In the genomic region with DNA sequence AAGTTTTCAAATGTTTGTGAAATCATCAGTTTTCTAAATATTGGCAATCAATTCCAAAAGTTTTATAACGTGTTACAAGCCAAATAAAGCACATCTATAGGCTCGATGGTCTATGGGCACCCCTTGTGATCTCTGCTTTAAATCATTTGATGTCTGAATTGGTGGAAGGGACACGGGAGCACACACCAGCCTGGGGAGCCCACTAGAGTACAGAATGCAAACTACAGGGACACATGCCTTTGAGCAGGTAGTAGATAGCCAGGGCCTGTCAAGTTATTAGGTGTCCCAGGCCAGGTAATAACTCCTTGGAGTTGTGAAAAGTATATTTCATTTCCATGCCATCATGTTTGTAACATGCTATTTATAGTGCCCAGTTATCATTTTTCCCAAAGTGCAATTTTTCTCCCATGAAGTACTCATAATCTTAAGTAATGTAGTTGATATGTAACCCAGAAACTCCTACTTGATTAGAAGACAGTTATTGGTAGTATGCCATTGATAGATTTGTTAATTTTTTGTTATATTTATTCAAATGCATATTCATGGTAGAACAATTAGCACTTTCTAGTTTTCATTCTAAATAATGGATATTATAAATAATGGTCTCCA, we compare ENCODE assay signal across 9 cellular contexts.
DNase-seq lines count a peak whose midpoint lies in the region; ATAC-seq and TF ChIP-seq lines count a peak whose summit lies in the region.
"Had no signal": no experiment of that assay in that cellular context is flagged by ENCODE, and none has a peak within 500 bp of the region (broad histone marks: within the 10 kb centered on the region; RNA-seq: fewer than 3 reads in every experiment).

No MANE protein-coding gene starts in this region.

- no peaks in the 10 kb centered on the region for H3K27me3 Mint-ChIP-seq in activated naive CD8-positive, alpha-beta T cell treated with anti-CD3 and anti-CD28 coated beads, Interleukin-2, amount 50 U/mL, for 24 hours
- H3K27me3 Mint-ChIP-seq: stimulated activated naive CD8-positive, alpha-beta T cell treated with anti-CD3 and anti-CD28 coated beads, Interleukin-15, Interleukin-2, amounts not matched to agents 100 ng/mL and 50 ng/mL, for 24 hours had no signal

- H3K27ac ChIP-seq in HCT116 (ENCODE audit: low read depth, low read length) (no peak overlapping the region), MM.1S (ENCODE audit: low read length) (no peak overlapping the region), right lobe of liver (no peak overlapping the region)

- H3K9me3 Mint-ChIP-seq in activated naive CD8-positive, alpha-beta T cell treated with anti-CD3 and anti-CD28 coated beads, Interleukin-2, amount 50 U/mL, for 24 hours: no peaks in the 10 kb centered on the region
- H3K9me3 Mint-ChIP-seq: stimulated activated naive CD8-positive, alpha-beta T cell treated with anti-CD3 and anti-CD28 coated beads, Interleukin-15, Interleukin-2, amounts not matched to agents 100 ng/mL and 50 ng/mL, for 24 hours had no signal

- H3K27ac Mint-ChIP-seq in activated naive CD8-positive, alpha-beta T cell treated with anti-CD3 and anti-CD28 coated beads, Interleukin-2, amount 50 U/mL, for 24 hours: no peak overlapping the region
- H3K27ac Mint-ChIP-seq: stimulated activated naive CD8-positive, alpha-beta T cell treated with anti-CD3 and anti-CD28 coated beads, Interleukin-15, Interleukin-2, amounts not matched to agents 100 ng/mL and 50 ng/mL, for 24 hours had no signal

- TF ChIP-seq POLR2A in HCT116 (IDR thresholded peaks at IDR 0.05; ENCODE audit: borderline replicate concordance, extremely low read depth, insufficient read depth, insufficient read length): no peak
- no peak for TF ChIP-seq POLR2A in right lobe of liver (IDR thresholded peaks at IDR 0.05)

- no peaks in the 10 kb centered on the region for H3K4me1 Mint-ChIP-seq in activated naive CD8-positive, alpha-beta T cell treated with anti-CD3 and anti-CD28 coated beads, Interleukin-2, amount 50 U/mL, for 24 hours

- no peak overlapping the region for H2AFZ ChIP-seq in HCT116 (ENCODE audit: low read depth, low read length, poor library complexity, severe bottlenecking)
- no peak overlapping the region for H2AFZ ChIP-seq in MM.1S (ENCODE audit: low read length)

- ATAC-seq in HCT116 (peak; percentile 98), right lobe of liver (peak; percentile 72 to 95 (median 82))
- peak; percentile 54 for ATAC-seq in activated naive CD8-positive, alpha-beta T cell treated with anti-CD3 and anti-CD28 coated beads, Interleukin-2, amount 50 U/mL, for 24 hours

- TF ChIP-seq CTCF in AG04449 (IDR thresholded peaks at IDR 0.05; ENCODE audit: insufficient read depth, low read length, missing control alignments) (peak; percentile 54), GM12865 (IDR thresholded peaks at IDR 0.05; ENCODE audit: insufficient read depth, low read depth, low read length, missing control alignments) (peak; percentile 18), HCT116 (IDR thresholded peaks at IDR 0.05 in 2 of 3, conservative IDR thresholded peaks at IDR 0.05 in 1 of 3; ENCODE audit: borderline replicate concordance in 1 of 3, insufficient read depth in 1 of 3, low read depth in 2 of 3, low read length in 2 of 3) (peak; percentile 76 to 85 (median 77); a peak in 5 of 6 replicates), MM.1S (IDR thresholded peaks at IDR 0.05; ENCODE audit: low read length) (peak; percentile 90), right lobe of liver (IDR thresholded peaks at IDR 0.05) (peak; percentile 40 to 51 (median 48))

- H3F3A ChIP-seq in MM.1S (ENCODE audit: insufficient read depth, low read length): no peaks in the 10 kb centered on the region

- TF ChIP-seq RAD21 in HCT116 (IDR thresholded peaks at IDR 0.05; ENCODE audit: low read depth): peak; percentile 90

- H3K36me3 ChIP-seq in HCT116 (ENCODE audit: control insufficient read depth in 1 of 2, insufficient read depth in 2 of 2, low read length in 2 of 2) (peaks cover 0 to 2% of the 10 kb centered on the region in 2 experiments; a peak in 1 of 4 replicates), MM.1S (replicated peaks; ENCODE audit: insufficient read depth, low read length) (no peaks in the 10 kb centered on the region), right lobe of liver (no peaks in the 10 kb centered on the region)

- H3K27me3 ChIP-seq in HCT116 (ENCODE audit: insufficient read depth, low read length) (no peaks in the 10 kb centered on the region), MM.1S (replicated peaks; ENCODE audit: insufficient read depth, low read length) (no peaks in the 10 kb centered on the region), right lobe of liver (no peaks in the 10 kb centered on the region)

- no TSS peak for BruUV-seq in HCT116 (replicated peaks; lab: Mats Ljungman, UMichigan)

- DNase-seq in AG04449 (ENCODE audit: low read depth, low spot score) (no peak), GM12865 (ENCODE audit: low read depth) (peak; percentile 50), HCT116 (ENCODE audit: low read depth, low spot score) (peak; percentile 45), MM.1S (peak; percentile 81), right lobe of liver (peak in 1 of 3 donors; percentile 24), occipital lobe (lab: John Stamatoyannopoulos, UW) (no peak)
- no peak for DNase-seq in activated naive CD8-positive, alpha-beta T cell treated with anti-CD3 and anti-CD28 coated beads, Interleukin-2, amount 50 U/mL, for 24 hours
- DNase-seq in effector CD4-positive, alpha-beta T cell: no peak

- POLR2A ChIA-PET in AG04449 (lab: Yijun Ruan, JAX): no interaction called here
- POLR2A ChIA-PET in HCT116 (lab: Charles Lee): no interaction called here

- H3K4me3 ChIP-seq in AG04449 (ENCODE audit: low read depth, low read length): no peak overlapping the region
- peak overlapping the region; percentile 6; the same call in 1 of the 2 replicates for H3K4me3 ChIP-seq in GM12865 (ENCODE audit: low read depth, low read length)
- H3K4me3 ChIP-seq in HCT116 (replicated peaks in 1 of 2; ENCODE audit: low read depth in 1 of 2, low read length in 2 of 2): no peak overlapping the region
- H3K4me3 ChIP-seq in MM.1S (ENCODE audit: low read length): no peak overlapping the region
- H3K4me3 ChIP-seq in right lobe of liver: no peak overlapping the region

- no peaks in the 10 kb centered on the region for H4K20me1 ChIP-seq in HCT116 (ENCODE audit: insufficient read depth)
- H4K20me1 ChIP-seq in MM.1S (ENCODE audit: insufficient read depth, low read length): no peaks in the 10 kb centered on the region

- H3K36me3 Mint-ChIP-seq in activated naive CD8-positive, alpha-beta T cell treated with anti-CD3 and anti-CD28 coated beads, Interleukin-2, amount 50 U/mL, for 24 hours (ENCODE audit: low read depth): peaks cover 2% of the 10 kb centered on the region

- no peak overlapping the region for H3K4me2 ChIP-seq in HCT116 (ENCODE audit: low read length)
- H3K4me2 ChIP-seq in MM.1S (ENCODE audit: low read depth, low read length): no peak overlapping the region

- intact Hi-C loops in HCT116 (cut with micrococcal nuclease) (loop anchor here (1.0 to 2.0 kb wide), 2 partner anchors 242 to 620 kb away; no protein-coding TSS in a partner anchor), right lobe of liver (cut with DNase I) (no loop called here)

- H3K79me2 ChIP-seq in HCT116 (ENCODE audit: insufficient read depth, low read length): no peaks in the 10 kb centered on the region
- H3K79me2 ChIP-seq in MM.1S (ENCODE audit: low read length): no peaks in the 10 kb centered on the region

- WGBS in right lobe of liver (ENCODE audit: insufficient coverage, low coverage, low lambda C conversion rate, missing lambda C conversion rate): 33% methylated on average over 3 of the region's 3 CpGs

- CTCF ChIA-PET in AG04449 (lab: Yijun Ruan, JAX) (interaction anchor here (0.8 to 3.9 kb wide), 3 partner anchors 10 to 649 kb away, joined by 3 to 16 read pairs (median 6); no protein-coding TSS in a partner anchor), HCT116 (lab: Charles Lee) (no interaction called here)

- H3K9ac ChIP-seq in HCT116 (ENCODE audit: low read length) (no peak overlapping the region), MM.1S (ENCODE audit: low read length) (no peak overlapping the region)

- H3K4me3 Mint-ChIP-seq in activated naive CD8-positive, alpha-beta T cell treated with anti-CD3 and anti-CD28 coated beads, Interleukin-2, amount 50 U/mL, for 24 hours: no peak overlapping the region
- H3K4me3 Mint-ChIP-seq: stimulated activated naive CD8-positive, alpha-beta T cell treated with anti-CD3 and anti-CD28 coated beads, Interleukin-15, Interleukin-2, amounts not matched to agents 100 ng/mL and 50 ng/mL, for 24 hours had no signal

- H3K9me2 ChIP-seq in HCT116 (ENCODE audit: insufficient read depth) (no peaks in the 10 kb centered on the region), MM.1S (replicated peaks; ENCODE audit: insufficient read depth, low read length) (no peaks in the 10 kb centered on the region)

- RAD21 ChIA-PET in HCT116 (lab: Charles Lee; ENCODE audit: low non-redundant PET in 1 of 2, low total read pairs in 2 of 2, uncharacterized antibody in 2 of 2, unreplicated experiment in 2 of 2): no interaction called here

- H3K4me1 ChIP-seq in HCT116 (ENCODE audit: control insufficient read depth in 1 of 2, insufficient read depth in 2 of 2, low read length in 2 of 2) (no peaks in the 10 kb centered on the region), MM.1S (ENCODE audit: low read length) (0 out of 2 replicates have a peak, but pooled peaks cover 3% of the 10 kb centered on the region), right lobe of liver (no peaks in the 10 kb centered on the region)

- H3K9me3 ChIP-seq in HCT116 (ENCODE audit: control insufficient read depth in 1 of 2, insufficient read depth in 1 of 2, low read depth in 1 of 2, low read length in 2 of 2) (no peaks in the 10 kb centered on the region), MM.1S (replicated peaks; ENCODE audit: insufficient read depth, low read length) (no peaks in the 10 kb centered on the region), right lobe of liver (no peaks in the 10 kb centered on the region)

TF ChIP-seq in HCT116, 20 proteins besides CTCF, POLR2A, EP300 and RAD21:
- no peak for TF ChIP-seq ELF1 (IDR thresholded peaks at IDR 0.05; ENCODE audit: borderline replicate concordance, low read depth)
- TF ChIP-seq, protein P1, sequence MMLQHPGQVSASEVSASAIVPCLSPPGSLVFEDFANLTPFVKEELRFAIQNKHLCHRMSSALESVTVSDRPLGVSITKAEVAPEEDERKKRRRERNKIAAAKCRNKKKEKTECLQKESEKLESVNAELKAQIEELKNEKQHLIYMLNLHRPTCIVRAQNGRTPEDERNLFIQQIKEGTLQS (IDR thresholded peaks at IDR 0.05): no peak
- no peak for TF ChIP-seq EZH2 (IDR thresholded peaks at IDR 0.05)
- no peak for TF ChIP-seq JUND (IDR thresholded peaks at IDR 0.05)

Comparison
In these comparisons a context has a peak if more than half of its experiments do, and no peak if none do; other contexts are left out.
1. DNase-seq: peak in GM12865 (single experiment), HCT116 (single experiment) and MM.1S (single experiment); none in AG04449 (single experiment), activated naive CD8-positive, alpha-beta T cell treated with anti-CD3 and anti-CD28 coated beads, Interleukin-2, amount 50 U/mL, for 24 hours (single experiment), effector CD4-positive, alpha-beta T cell (single experiment) and occipital lobe (single experiment).
2. CTCF ChIP-seq: peak in every context shown above with its lines; median percentile 90 in MM.1S; 77 in HCT116; 54 in AG04449; 48 in right lobe of liver; 18 in GM12865.
3. Peak in every context shown above with its lines, with median percentiles within 50 percentile points of each other: ATAC-seq.